In the genomic region with DNA sequence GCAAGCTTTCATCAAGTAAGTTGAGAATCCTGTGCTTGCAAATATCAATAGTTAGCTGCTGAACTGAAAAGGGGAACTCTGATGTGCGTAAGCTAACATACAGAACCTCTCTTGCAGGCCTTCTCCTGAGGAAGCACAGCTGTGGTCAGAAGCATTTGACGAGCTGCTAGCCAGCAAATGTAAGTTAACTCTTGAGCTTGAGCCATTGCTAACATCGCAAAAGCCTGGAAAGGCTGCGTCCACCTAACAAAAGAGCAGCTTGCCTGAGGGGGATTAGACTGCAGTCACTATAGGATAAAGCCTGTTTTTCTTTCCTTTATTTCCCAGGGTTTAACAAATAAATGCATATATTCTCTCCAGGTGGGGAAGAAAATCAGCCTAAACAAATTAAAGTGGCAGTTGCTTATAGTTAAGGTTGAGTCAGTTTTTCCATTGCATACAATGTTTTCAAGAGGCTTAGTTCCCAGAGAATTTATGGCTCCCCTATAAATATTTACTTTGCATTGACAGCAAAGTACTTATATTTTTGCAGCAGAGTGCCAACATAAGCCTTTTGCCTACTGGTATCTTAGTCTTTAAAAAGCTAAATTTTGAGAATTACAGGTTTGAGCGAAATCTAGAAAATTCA, we compare ENCODE assay signal across 9 cellular contexts.
DNase-seq lines count a peak whose midpoint lies in the region; ATAC-seq lines count a peak whose summit lies in the region.
"Had no signal": no experiment of that assay in that cellular context is flagged by ENCODE, and none has a peak within 500 bp of the region (broad histone marks: within the 10 kb centered on the region; RNA-seq: fewer than 3 reads in every experiment).

No MANE protein-coding gene starts in this region.

- H3K9me3 ChIP-seq in muscle layer of duodenum (ENCODE audit: control insufficient read depth in 1 of 2, low read length in 2 of 2) = no peaks in the 10 kb centered on the region
- H3K9me3 ChIP-seq: mucosa of descending colon had no signal

- peak overlapping the region; percentile 97 for H3K27ac ChIP-seq in muscle layer of duodenum (ENCODE audit: low read length)

- peaks cover 0 to 7% of the 10 kb centered on the region in 2 donors for H3K4me1 ChIP-seq in muscle layer of duodenum (ENCODE audit: control insufficient read depth in 1 of 2, insufficient read depth in 2 of 2, low read length in 2 of 2)

- H3K4me3 ChIP-seq in muscle layer of duodenum (ENCODE audit: low read depth in 1 of 2, low read length in 2 of 2) = peak overlapping the region; percentile 76 to 89
- H3K4me3 ChIP-seq: mucosa of descending colon had no signal

- H3K36me3 ChIP-seq in muscle layer of duodenum (ENCODE audit: control insufficient read depth in 1 of 2, insufficient read depth in 2 of 2, low read length in 2 of 2) = peaks cover 20 to 24% of the 10 kb centered on the region in 2 donors

- ATAC-seq in GM21423 (IDR thresholded peaks at IDR 0.05; ENCODE audit: unreplicated experiment) (peak; percentile 31), GM19467 (IDR thresholded peaks at IDR 0.05; ENCODE audit: unreplicated experiment) (no peak), GM18511 (IDR thresholded peaks at IDR 0.05; ENCODE audit: unreplicated experiment) (no peak)
- ATAC-seq: mucosa of descending colon had no signal

- peak; percentile 84 for DNase-seq in CD1c-positive myeloid dendritic cell (ENCODE audit: extremely low spot score)
- peak; percentile 66 for DNase-seq in NCI-H82 (lab: John Stamatoyannopoulos, UW)
- peak; percentile 33 for DNase-seq in cerebellar cortex (ENCODE audit: low spot score)
- no peak for DNase-seq in activated CD4-positive, alpha-beta T cell treated with anti-CD3 and anti-CD28 coated beads for 1 hour

- H3K27me3 ChIP-seq in muscle layer of duodenum (ENCODE audit: low read depth, low read length) = no peaks in the 10 kb centered on the region
